In genomic region chr6:53659458-53659857, GRCh38 we compare ENCODE assay signal across 4 cellular contexts.
TF ChIP-seq lines count a peak whose summit lies in the region.

No MANE protein-coding gene starts in this region.

TF ChIP-seq in A549, 52 proteins besides CTCF, POLR2A, EP300 and RAD21:
- no peak for TF ChIP-seq CHD4 (IDR thresholded peaks at IDR 0.05; ENCODE audit: borderline replicate concordance)
- TF ChIP-seq E2F6 (IDR thresholded peaks at IDR 0.05; ENCODE audit: borderline replicate concordance, low read depth) = no peak
- TF ChIP-seq CBX8 (IDR thresholded peaks at IDR 0.05) = no peak
- TF ChIP-seq CEBPB (IDR thresholded peaks at IDR 0.05) = no peak
- no peak for TF ChIP-seq HOXB5 (CRISPR knock-in tag; IDR thresholded peaks at IDR 0.05)
- TF ChIP-seq JUN (IDR thresholded peaks at IDR 0.05) = no peak
- TF ChIP-seq HOXB13 (CRISPR knock-in tag; IDR thresholded peaks at IDR 0.05; ENCODE audit: low read depth) = no peak
- no peak for TF ChIP-seq MAFK (IDR thresholded peaks at IDR 0.05; ENCODE audit: partially characterized antibody)
- no peak for TF ChIP-seq ATOH8 (CRISPR knock-in tag; IDR thresholded peaks at IDR 0.05; ENCODE audit: low read depth)

TF ChIP-seq in HEK293, 187 proteins besides CTCF, POLR2A, EP300 and RAD21:
- TF ChIP-seq AEBP2 (tag by site-specific recombination; IDR thresholded peaks at IDR 0.05; ENCODE audit: borderline replicate concordance) (no peak), PRDM1 (tag by site-specific recombination; IDR thresholded peaks at IDR 0.05) (peak; percentile 81)

TF ChIP-seq in HepG2, 621 proteins besides CTCF, POLR2A, EP300 and RAD21:
- TF ChIP-seq NCOA1 (CRISPR knock-in tag; IDR thresholded peaks at IDR 0.05) (no peak), FOSL2 (CRISPR knock-in tag; IDR thresholded peaks at IDR 0.05) (peak; percentile 40; the same call in 1 of the 2 replicates), SPEN (CRISPR knock-in tag; IDR thresholded peaks at IDR 0.05; ENCODE audit: low read depth) (no peak), AKNA (CRISPR knock-in tag; IDR thresholded peaks at IDR 0.05; ENCODE audit: borderline replicate concordance) (no peak), ZFP1 (CRISPR knock-in tag; IDR thresholded peaks at IDR 0.05) (peak; percentile 39; the same call in 1 of the 2 replicates)

TF ChIP-seq in GM12891, 5 proteins besides CTCF, POLR2A, EP300 and RAD21:
- TF ChIP-seq PAX5 (IDR thresholded peaks at IDR 0.05; ENCODE audit: insufficient read depth, low read length, severe bottlenecking) = no peak
- no peak for TF ChIP-seq POU2F2 (IDR thresholded peaks at IDR 0.05; ENCODE audit: low read depth, low read length)
- no peak for TF ChIP-seq TAF1 (IDR thresholded peaks at IDR 0.05; ENCODE audit: low read depth, low read length)
- TF ChIP-seq POLR2AphosphoS5 (IDR thresholded peaks at IDR 0.05; ENCODE audit: low read depth, low read length) = no peak
- no peak for TF ChIP-seq SPI1 (IDR thresholded peaks at IDR 0.05; ENCODE audit: low read depth, low read length)
